1 cellular context compared by ENCODE assay signal in genomic region chr11:2988996-2989395, GRCh38.
TF ChIP-seq lines count a peak whose summit lies in the region.

No MANE protein-coding gene starts in this region.

TF ChIP-seq in IMR-90, 13 proteins besides CTCF, POLR2A, EP300 and RAD21:
- TF ChIP-seq MAZ (IDR thresholded peaks at IDR 0.05; ENCODE audit: borderline replicate concordance, low read depth, low read length) (no peak), BHLHE40 (IDR thresholded peaks at IDR 0.05; ENCODE audit: low read depth, low read length) (no peak), MAFK (IDR thresholded peaks at IDR 0.05; ENCODE audit: low read depth, low read length) (no peak), FOS (IDR thresholded peaks at IDR 0.05; ENCODE audit: low read depth, low read length) (no peak), SMC3 (IDR thresholded peaks at IDR 0.05; ENCODE audit: low read depth, low read length) (no peak), RFX5 (IDR thresholded peaks at IDR 0.05; ENCODE audit: low read depth, low read length) (no peak), RCOR1 (IDR thresholded peaks at IDR 0.05; ENCODE audit: insufficient replicate concordance, low read length) (no peak), CHD1 (IDR thresholded peaks at IDR 0.05; ENCODE audit: low read depth, low read length) (no peak), NFE2L2 (IDR thresholded peaks at IDR 0.05; ENCODE audit: low read depth, low read length) (no peak)
